40 cellular contexts compared by ENCODE assay signal in genomic region chr3:161455962-161456361, GRCh38. TPM values are rescaled to one million over a fixed set of nuclear protein-coding genes. Genes with fewer than 3 reads are reported as not detected.
"Had no signal": no experiment of that assay in that cellular context is flagged by ENCODE, and none has a peak within 500 bp of the region (broad histone marks: within the 10 kb centered on the region; RNA-seq: fewer than 3 reads in every experiment).

No MANE protein-coding gene starts in this region.

- H3K9ac ChIP-seq: KMS-11 had no signal

- H3K4me3 ChIP-seq: MG63 had no signal

- H3K27me3 ChIP-seq: MG63 had no signal

- H3K9me3 ChIP-seq: MG63 had no signal

- DNase-seq: Karpas-422, Kasumi-1, MG63, MM.1S, MV-4-11, NCI-H1048, NCI-H1092, NCI-H1092 treated with DMSO at 0.1 percent for 48 hours, NCI-H1105, NCI-H1105 treated with DMSO at 0.1 percent for 48 hours, NCI-H1417, NCI-H1417 treated with DMSO at 0.1 percent for 48 hours, NCI-H1436, NCI-H1436 treated with DMSO at 0.1 percent for 48 hours, NCI-H146, NCI-H1694, NCI-H1694 treated with DMSO at 0.1 percent for 48 hours, NCI-H187, NCI-H187 treated with DMSO at 0.1 percent for 48 hours, NCI-H1930, NCI-H2029, NCI-H2029 treated with DMSO at 0.1 percent for 48 hours, NCI-H2081, NCI-H2081 treated with DMSO at 0.1 percent for 48 hours, NCI-H2107, NCI-H2171, NCI-H2171 treated with DMSO at 0.1 percent for 48 hours, NCI-H2227 treated with DMSO at 0.1 percent for 48 hours, NCI-H226, NCI-H345, NCI-H446, NCI-H446 treated with DMSO at 0.1 percent for 48 hours, NCI-H510A, NCI-H510A treated with DMSO at 0.1 percent for 48 hours, NCI-H524 had no signal

- H3K27ac ChIP-seq: KMS-11 had no signal

- H3K36me3 ChIP-seq: MG63 had no signal

- H3K4me2 ChIP-seq: KMS-11 had no signal

RNA-seq across cellular contexts. Expression of gene OTOL1, which starts 40.6 kb away (rescaled TPM):
- total RNA-seq: LHCN-M2, M059J, MCF 10A, NCI-H460 had no signal
